In the genomic region with DNA sequence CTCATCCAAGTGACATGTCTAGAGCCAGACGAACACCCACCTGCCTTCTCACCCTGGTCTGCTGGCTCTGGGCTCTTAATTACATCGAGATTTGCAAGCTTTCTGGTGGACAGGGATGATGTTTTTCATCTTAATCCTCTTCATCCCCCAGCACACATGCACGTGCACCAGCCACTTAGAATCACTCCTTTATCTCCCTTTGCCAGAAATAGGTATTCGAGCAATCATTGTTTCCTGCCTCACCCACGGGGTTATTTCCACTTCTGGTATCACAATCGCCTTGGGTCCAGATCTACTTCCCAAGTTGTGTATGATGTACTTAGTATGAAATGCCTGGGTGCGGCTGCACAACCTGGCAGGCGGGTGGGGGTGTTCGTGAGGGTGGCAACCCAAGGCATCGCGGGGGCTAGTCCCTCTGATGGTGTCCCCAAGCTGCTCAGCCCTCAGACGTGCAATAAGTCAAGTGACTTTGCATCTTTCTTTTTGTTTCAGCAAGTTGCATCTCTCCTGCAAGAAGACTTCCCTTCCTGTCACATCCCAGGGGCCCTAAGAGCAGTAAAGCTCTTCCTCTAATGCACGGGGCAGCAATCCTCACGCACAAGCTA, we compare ENCODE assay signal across 26 cellular contexts.
DNase-seq lines count a peak whose midpoint lies in the region; ATAC-seq and TF ChIP-seq lines count a peak whose summit lies in the region.
"Had no signal": no experiment of that assay in that cellular context is flagged by ENCODE, and none has a peak within 500 bp of the region (broad histone marks: within the 10 kb centered on the region; RNA-seq: fewer than 3 reads in every experiment).

No MANE protein-coding gene starts in this region.

- no peaks in the 10 kb centered on the region for H3K27me3 ChIP-seq in Karpas-422 (ENCODE audit: low read length)
- H3K27me3 ChIP-seq in PC-9 (ENCODE audit: insufficient read depth, low read depth) = no peaks in the 10 kb centered on the region
- no peaks in the 10 kb centered on the region for H3K27me3 ChIP-seq in brain microvascular endothelial cell (replicated peaks)
- no peaks in the 10 kb centered on the region for H3K27me3 ChIP-seq in osteoblast (ENCODE audit: insufficient read depth, low read length)
- H3K27me3 ChIP-seq in body of pancreas = no peaks in the 10 kb centered on the region
- H3K27me3 ChIP-seq: uterus had no signal

- intact Hi-C loops in PC-9 (cut with micrococcal nuclease; ENCODE audit: unreplicated experiment) = no loop called here
- intact Hi-C loops in body of pancreas (cut with DNase I) = no loop called here

- ATAC-seq in HG03432 (IDR thresholded peaks at IDR 0.05; ENCODE audit: unreplicated experiment) = no peak
- ATAC-seq in body of pancreas = no peak
- ATAC-seq: activated CD4-positive, CD25-positive, alpha-beta regulatory T cell treated with anti-CD3 and anti-CD28 coated beads, Interleukin-2, amount 50 U/mL, for 24 hours; CD8-positive, alpha-beta T cell; HCT116; mucosa of descending colon; stimulated activated effector memory CD8-positive, alpha-beta T cell treated with anti-CD3 and anti-CD28 coated beads, Interleukin-12 subunit alpha, Interleukin-12 subunit beta, amount 100 ng/mL, for 72 hours had no signal

- H3K27ac ChIP-seq in Karpas-422 (ENCODE audit: low read length) = peak overlapping the region; percentile 49
- peak overlapping the region; percentile 85 for H3K27ac ChIP-seq in PC-9
- H3K27ac ChIP-seq in brain microvascular endothelial cell = peak overlapping the region; percentile 87
- H3K27ac ChIP-seq in osteoblast (ENCODE audit: low read depth, low read length) = peak overlapping the region; percentile 91
- no peak overlapping the region for H3K27ac ChIP-seq in body of pancreas
- H3K27ac ChIP-seq: left ventricle myocardium inferior, uterus had no signal

- H3K79me2 ChIP-seq in Karpas-422 (ENCODE audit: low read length) (no peaks in the 10 kb centered on the region), PC-9 (ENCODE audit: low read depth) (no peaks in the 10 kb centered on the region), osteoblast (ENCODE audit: insufficient read depth, low read length) (no peaks in the 10 kb centered on the region)

- H3K4me2 ChIP-seq in Karpas-422 (ENCODE audit: low read depth, low read length, poor library complexity, severe bottlenecking) (peak overlapping the region; percentile 38), PC-9 (peak overlapping the region; percentile 81), osteoblast (ENCODE audit: insufficient read depth, low read length) (no peak overlapping the region)

- H3K4me1 ChIP-seq in Karpas-422 (ENCODE audit: low read length) = peaks cover 35% of the 10 kb centered on the region
- peaks cover 77% of the 10 kb centered on the region for H3K4me1 ChIP-seq in PC-9 (replicated peaks; ENCODE audit: insufficient read depth)
- H3K4me1 ChIP-seq in osteoblast (ENCODE audit: insufficient read depth, low read length) = peaks cover 49% of the 10 kb centered on the region
- H3K4me1 ChIP-seq in body of pancreas = no peaks in the 10 kb centered on the region

- 53 to 64% methylated on average over 14 of the region's 14 CpGs for WGBS in body of pancreas, 2 donors

- CTCF ChIA-PET in PC-9 (lab: Charles Lee) = no interaction called here

- BruUV-seq in PC-9 (replicated peaks; lab: Mats Ljungman, UMichigan) = no TSS peak

- H4K20me1 ChIP-seq in Karpas-422 (ENCODE audit: insufficient read depth, low read depth, low read length) (no peaks in the 10 kb centered on the region), PC-9 (ENCODE audit: insufficient read depth) (no peaks in the 10 kb centered on the region), osteoblast (ENCODE audit: insufficient read depth, low read length) (no peaks in the 10 kb centered on the region)

- H3K9me3 ChIP-seq in Karpas-422 (ENCODE audit: low read length) (no peaks in the 10 kb centered on the region), PC-9 (ENCODE audit: insufficient read depth, low read depth) (peaks cover 10% of the 10 kb centered on the region), osteoblast (ENCODE audit: low read depth, low read length) (no peaks in the 10 kb centered on the region), body of pancreas (peaks cover 0 to 7% (median 0%) of the 10 kb centered on the region in 3 donors)
- H3K9me3 ChIP-seq: adrenal gland, mucosa of descending colon, uterus had no signal

- H3K9me2 ChIP-seq in Karpas-422 (replicated peaks; ENCODE audit: insufficient read depth, low read length) (no peaks in the 10 kb centered on the region), PC-9 (ENCODE audit: insufficient read depth) (no peaks in the 10 kb centered on the region)

- TF ChIP-seq CTCF in PC-9 (conservative IDR thresholded peaks at IDR 0.05) = no peak
- no peak for TF ChIP-seq CTCF in brain microvascular endothelial cell (IDR thresholded peaks at IDR 0.05; ENCODE audit: low read depth, low read length, missing control alignments)
- no peak for TF ChIP-seq CTCF in osteoblast (IDR thresholded peaks at IDR 0.05; ENCODE audit: extremely low read depth, low read depth, low read length)
- no peak for TF ChIP-seq CTCF in body of pancreas (IDR thresholded peaks at IDR 0.05)

- no peaks in the 10 kb centered on the region for H3K36me3 ChIP-seq in Karpas-422 (ENCODE audit: insufficient read depth, low read length)
- H3K36me3 ChIP-seq in PC-9 (ENCODE audit: low read depth) = no peaks in the 10 kb centered on the region
- H3K36me3 ChIP-seq in brain microvascular endothelial cell (replicated peaks) = no peaks in the 10 kb centered on the region
- no peaks in the 10 kb centered on the region for H3K36me3 ChIP-seq in osteoblast (ENCODE audit: insufficient read depth, low read length)
- H3K36me3 ChIP-seq in body of pancreas (replicated peaks in 1 of 2; ENCODE audit: insufficient read depth in 1 of 2, low read depth in 2 of 2) = no peaks in the 10 kb centered on the region
- H3K36me3 ChIP-seq: adrenal gland, left ventricle myocardium inferior, uterus had no signal

- H3F3A ChIP-seq in PC-9 (ENCODE audit: insufficient read depth, low read depth) = peaks cover 45% of the 10 kb centered on the region

- H3K4me3 ChIP-seq in Karpas-422 (ENCODE audit: low read length) (no peak overlapping the region), PC-9 (no peak overlapping the region), brain microvascular endothelial cell (ENCODE audit: low read depth, low read length) (no peak overlapping the region), osteoblast (ENCODE audit: insufficient read depth, low read length) (no peak overlapping the region), body of pancreas (no peak overlapping the region)
- H3K4me3 ChIP-seq: adrenal gland, left ventricle myocardium inferior, mucosa of descending colon, uterus had no signal

- no peak overlapping the region for H2AFZ ChIP-seq in Karpas-422 (ENCODE audit: low read length)
- H2AFZ ChIP-seq in PC-9 = no peak overlapping the region
- no peak overlapping the region for H2AFZ ChIP-seq in osteoblast (ENCODE audit: low read length)

- POLR2A ChIA-PET in PC-9 (lab: Charles Lee; ENCODE audit: unreplicated experiment) = no interaction called here

- in situ Hi-C loops in brain microvascular endothelial cell (cut with HindIII; ENCODE audit: low pct_ligation_motif_present, low sequenced_read_pairs) = no loop called here

- H3K9ac ChIP-seq in Karpas-422 (ENCODE audit: low read length) = no peak overlapping the region

- no peak for TF ChIP-seq POLR2A in body of pancreas (IDR thresholded peaks at IDR 0.05)

- DNase-seq in Karpas-422 = peak; percentile 76
- DNase-seq in PC-9 = no peak
- no peak for DNase-seq in brain microvascular endothelial cell
- DNase-seq in osteoblast (ENCODE audit: insufficient read length, low spot score, missing footprints) = peak; percentile 32
- no peak for DNase-seq in stimulated activated naive CD4-positive, alpha-beta T cell (lab: John Stamatoyannopoulos, UW)
- DNase-seq in body of pancreas = no peak
- DNase-seq: activated CD4-positive, alpha-beta memory T cell treated with anti-CD3 and anti-CD28 coated beads, Interleukin-2, amount 10 ng/mL, durations not matched to agents 7 days and 5 days; activated gamma-delta T cell treated with Interleukin-2 at 50 U/mL for 16 hours; adrenal gland; CD8-positive, alpha-beta T cell; foreskin fibroblast; GF-D8; hippocampal formation; KG1; left ventricle myocardium inferior; mucosa of descending colon; NCI-H1092; NCI-H2081; NCI-H345; stimulated activated CD4-positive, alpha-beta T cell treated with anti-CD3 and anti-CD28 coated beads, Interleukin-2, amount 100 ng/mL, for 24 hours; T1000; uterus had no signal

Comparison
In these comparisons a context has a peak if more than half of its experiments do, and no peak if none do; other contexts are left out.
1. DNase-seq: peak in Karpas-422 (single experiment) and osteoblast (single experiment); none in PC-9 (0 of 2), brain microvascular endothelial cell (single experiment), stimulated activated naive CD4-positive, alpha-beta T cell (0 of 6) and body of pancreas (0 of 4).
2. H3K27ac ChIP-seq: peak in Karpas-422 (single experiment), PC-9 (single experiment), brain microvascular endothelial cell (single experiment) and osteoblast (single experiment); none in body of pancreas (0 of 4).